8 cellular contexts compared by ENCODE assay signal in genomic region chr6:73461537-73462350, GRCh38. TPM values are rescaled to one million over a fixed set of nuclear protein-coding genes. Genes with fewer than 3 reads are reported as not detected.
DNase-seq lines count a peak whose midpoint lies in the region; ATAC-seq and TF ChIP-seq lines count a peak whose summit lies in the region.

TSS of gene MTO1 (plus strand) at chr6:73461737. CDS start at chr6:73461855, 118 bp downstream.

- H3K9ac ChIP-seq in liver (ENCODE audit: low read depth in 1 of 2, low read length in 2 of 2), result peak within 1 kb of the TSS; percentile 86 to 99

- peaks cover 2 to 13% (median 5%) of the 10 kb centered on the region in 4 donors for H3K4me1 ChIP-seq in liver (ENCODE audit: control insufficient read depth in 4 of 4, insufficient read depth in 4 of 4, low read length in 3 of 4)

- H3K27ac ChIP-seq in liver (ENCODE audit: low read depth in 1 of 2, low read length in 2 of 2), result peak within 1 kb of the TSS; percentile 98 to 99

- under 1% methylated on average over 55 of the region's 55 CpGs for WGBS in liver

- TF ChIP-seq CTCF in liver (IDR thresholded peaks at IDR 0.05; ENCODE audit: low read depth, low read length, missing input control), result no peak

- no peaks in the 10 kb centered on the region for H3K9me3 ChIP-seq in liver (ENCODE audit: control insufficient read depth in 4 of 4, low read length in 3 of 4)

- H3K27me3 ChIP-seq in liver (ENCODE audit: control insufficient read depth in 4 of 4, insufficient read depth in 4 of 4, low read length in 3 of 4), result no peaks in the 10 kb centered on the region

- peak; percentile 93 for ATAC-seq in GM19351 (IDR thresholded peaks at IDR 0.05; ENCODE audit: unreplicated experiment)
- peak; percentile 92 for ATAC-seq in HG03521 (IDR thresholded peaks at IDR 0.05; ENCODE audit: unreplicated experiment)

- peak within 1 kb of the TSS; percentile 59 to 98 (median 90) for H3K4me3 ChIP-seq in liver (ENCODE audit: low read depth in 1 of 3, low read length in 3 of 3)

- TF ChIP-seq RAD21 in liver (IDR thresholded peaks at IDR 0.05), result peak in 1 of 2 donors; percentile 24

- peaks cover 0 to 8% (median 6%) of the 10 kb centered on the region in 4 donors for H3K36me3 ChIP-seq in liver (ENCODE audit: control insufficient read depth in 4 of 4, insufficient read depth in 3 of 4, low read depth in 1 of 4, low read length in 3 of 4)

- peak; percentile 21 to 87 (median 72) for DNase-seq in C1 segment of cervical spinal cord (lab: John Stamatoyannopoulos, UW)
- DNase-seq in NCI-H748 (lab: John Stamatoyannopoulos, UW; ENCODE audit: unreplicated experiment), result peak; percentile 92
- peak; percentile 73 to 74 for DNase-seq in activated CD4-positive, alpha-beta T cell treated with anti-CD3 and anti-CD28 coated beads, Interleukin-2, amount 50 U/mL, for 4 hours
- peak; percentile 94 for DNase-seq in dermis blood vessel endothelial cell
- DNase-seq in stimulated activated CD4-positive, alpha-beta T cell treated with anti-CD3 and anti-CD28 coated beads, Interleukin-4, amount 100 ng/mL, for 24 hours, result peak; percentile 86

TF ChIP-seq in liver, 16 proteins besides CTCF, POLR2A, EP300 and RAD21:
- peak; percentile 99 for TF ChIP-seq YY1 (IDR thresholded peaks at IDR 0.05)
- TF ChIP-seq EGR1 (IDR thresholded peaks at IDR 0.05; ENCODE audit: low read depth in 2 of 2), result peak; percentile 24 to 32
- TF ChIP-seq HNF4A (conservative IDR thresholded peaks at IDR 0.05), result peak; percentile 41 to 42
- peak; percentile 91 for TF ChIP-seq TAF1 (conservative IDR thresholded peaks at IDR 0.05)
- TF ChIP-seq RXRA (IDR thresholded peaks at IDR 0.05), result no peak
- no peak for TF ChIP-seq NR2F2 (IDR thresholded peaks at IDR 0.05)
- TF ChIP-seq MAX (IDR thresholded peaks at IDR 0.05), result peak; percentile 35
- peak in 1 of 2 donors; percentile 25 for TF ChIP-seq GABPA (IDR thresholded peaks at IDR 0.05 in 1 of 2, conservative IDR thresholded peaks at IDR 0.05 in 1 of 2)
- peak; percentile 21 for TF ChIP-seq SP1 (IDR thresholded peaks at IDR 0.05)
TF ChIP-seq in liver: peak in this region for 7.

RNA-seq across cellular contexts. Expression of gene MTO1, which starts in this region (rescaled TPM):
- total RNA-seq in dermis blood vessel endothelial cell, result 28.8 and 30.0 TPM in 2 replicates
- total RNA-seq in liver, result 10 to 100 TPM; 22.9 to 64.4 TPM
- polyA plus RNA-seq in liver, result 10 to 100 TPM; 12.9 to 18.2 TPM

Comparison
In these comparisons a context has a peak if more than half of its experiments do, and no peak if none do; other contexts are left out.
1. Peak in every context shown above with its lines: DNase-seq, ATAC-seq, H3K4me3 ChIP-seq and H3K27ac ChIP-seq.